Comparison of ENCODE assay signal across 8 cellular contexts in the genomic region with DNA sequence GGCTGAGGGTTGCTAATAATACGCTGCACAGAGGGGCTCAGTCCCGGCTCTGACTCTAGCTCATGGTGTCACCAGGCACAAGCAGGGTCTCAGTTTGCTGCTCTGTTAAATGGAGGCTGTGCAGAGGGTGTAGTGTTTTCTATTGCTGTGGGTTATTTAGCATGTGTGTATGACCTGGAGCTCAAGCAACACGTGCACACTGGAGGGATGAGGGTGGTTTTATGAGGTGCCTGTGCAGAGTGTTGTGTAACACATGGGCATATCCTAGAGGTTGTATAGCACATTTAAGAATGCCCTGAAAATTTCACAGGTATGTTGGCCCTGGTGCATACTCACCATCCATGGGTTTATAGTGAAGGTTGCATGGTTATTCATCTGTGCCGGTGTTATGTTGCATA. TPM values are rescaled to one million over a fixed set of nuclear protein-coding genes. Genes with fewer than 3 reads are reported as not detected.
DNase-seq lines count a peak whose midpoint lies in the region; ATAC-seq and TF ChIP-seq lines count a peak whose summit lies in the region.
"Had no signal": no experiment of that assay in that cellular context is flagged by ENCODE, and none has a peak within 500 bp of the region (broad histone marks: within the 10 kb centered on the region; RNA-seq: fewer than 3 reads in every experiment).

No MANE protein-coding gene starts in this region.

- H3K4me3 ChIP-seq in BLaER1: peak overlapping the region; percentile 51
- H3K4me3 ChIP-seq in ascending aorta: peak overlapping the region; percentile 23 to 54
- H3K4me3 ChIP-seq: GM23248 had no signal

- H3K27me3 ChIP-seq in BLaER1 (no peaks in the 10 kb centered on the region), ascending aorta (no peaks in the 10 kb centered on the region)

- H3K4me3 Mint-ChIP-seq in nephron: no peak overlapping the region
- H3K4me3 Mint-ChIP-seq: activated naive CD4-positive, alpha-beta T cell treated with anti-CD3 and anti-CD28 coated beads, Interleukin-2, amount 10 ng/mL, durations not matched to agents 7 days and 5 days had no signal

- peaks cover 48% of the 10 kb centered on the region for H3K4me1 Mint-ChIP-seq in nephron

- H3K27ac Mint-ChIP-seq in nephron: peak overlapping the region; percentile 39 to 90 (median 87)

- H3K4me2 ChIP-seq in BLaER1: peak overlapping the region; percentile 100

- no peak for ATAC-seq in HG03439 (IDR thresholded peaks at IDR 0.05; ENCODE audit: unreplicated experiment)

- TF ChIP-seq CTCF in ascending aorta (IDR thresholded peaks at IDR 0.05): no peak
- no peak for TF ChIP-seq CTCF in nephron (IDR thresholded peaks at IDR 0.05; ENCODE audit: unreplicated experiment in 3 of 3)

- H3K9me3 Mint-ChIP-seq in nephron: no peaks in the 10 kb centered on the region
- H3K9me3 Mint-ChIP-seq: activated naive CD4-positive, alpha-beta T cell treated with anti-CD3 and anti-CD28 coated beads, Interleukin-2, amount 10 ng/mL, durations not matched to agents 7 days and 5 days had no signal

- H3K4me1 ChIP-seq in BLaER1 (peaks cover 70% of the 10 kb centered on the region), ascending aorta (peaks cover 39 to 61% of the 10 kb centered on the region in 2 donors)

- peaks cover 20% of the 10 kb centered on the region for H3K36me3 Mint-ChIP-seq in nephron (ENCODE audit: low read depth)

- H3K36me3 ChIP-seq in BLaER1 (peaks cover 57% of the 10 kb centered on the region), ascending aorta (peaks cover 29 to 37% of the 10 kb centered on the region in 2 donors)

- no peaks in the 10 kb centered on the region for H4K20me1 ChIP-seq in BLaER1

- H3K9ac ChIP-seq in BLaER1: peak overlapping the region; percentile 77
- H3K9ac ChIP-seq: GM23248 had no signal

- intact Hi-C loops in ascending aorta (cut with DNase I): no loop called here

- DNase-seq in ascending aorta (ENCODE audit: low spot score in 2 of 2): no peak
- no peak for DNase-seq in NOMO-1 treated with dmso at 0.1 percent for 144 hours (lab: John Stamatoyannopoulos, UW; ENCODE audit: unreplicated experiment)
- no peak for DNase-seq in DMS79 (lab: John Stamatoyannopoulos, UW)

- no peaks in the 10 kb centered on the region for H3K27me3 Mint-ChIP-seq in nephron (ENCODE audit: low read depth)

- H3K9me3 ChIP-seq in BLaER1: no peaks in the 10 kb centered on the region
- no peaks in the 10 kb centered on the region for H3K9me3 ChIP-seq in ascending aorta

- peak overlapping the region; percentile 93 for H3K27ac ChIP-seq in BLaER1
- peak overlapping the region; percentile 91 for H3K27ac ChIP-seq in ascending aorta
- H3K27ac ChIP-seq: GM23248 had no signal

RNA-seq across cellular contexts. Expression of a gene that starts 13.3 kb away (rescaled TPM):
- 35.4 TPM for total RNA-seq in ascending aorta

RNA-seq across cellular contexts. Expression of a gene that starts 21.9 kb away (rescaled TPM):
- 176 TPM for total RNA-seq in ascending aorta

RNA-seq across cellular contexts. Expression of a gene that starts 24.3 kb away (rescaled TPM):
- 0.43 TPM for total RNA-seq in ascending aorta

RNA-seq across cellular contexts. Expression of a gene that starts 45.7 kb away (rescaled TPM):
- total RNA-seq in ascending aorta: 82.5 TPM
